8 cellular contexts compared by ENCODE assay signal in the genomic region with DNA sequence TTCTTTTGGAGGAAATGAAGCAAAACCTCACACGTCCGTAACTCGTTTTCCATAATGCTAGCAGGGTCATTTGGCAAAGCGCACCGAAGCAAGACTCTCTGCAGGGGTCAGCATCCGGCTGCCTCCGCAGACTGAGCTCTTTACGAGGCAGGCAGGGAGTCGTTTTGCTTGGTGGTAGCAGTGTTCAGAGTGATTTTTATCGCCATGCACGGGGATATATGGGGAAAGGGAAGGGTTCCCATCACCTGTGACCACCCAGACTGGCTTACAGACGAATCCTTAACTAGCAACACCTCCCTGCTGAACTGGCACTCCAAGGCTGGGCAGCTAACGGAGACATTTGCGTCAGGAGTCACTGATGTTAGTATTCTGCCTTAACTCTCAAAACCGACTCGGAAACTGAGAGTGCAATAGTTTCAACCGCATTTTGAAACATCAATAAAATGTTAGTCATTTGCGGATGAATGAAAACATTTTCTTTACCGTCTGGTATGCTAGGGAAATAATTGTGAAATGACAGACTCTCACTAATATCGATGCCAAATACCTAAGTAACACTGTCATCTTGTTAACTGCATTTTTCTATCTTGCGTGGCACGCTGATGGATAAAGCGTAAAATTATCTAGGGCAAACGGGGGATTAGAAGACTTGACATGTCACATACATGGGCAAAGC. TPM values are rescaled to one million over a fixed set of nuclear protein-coding genes. Genes with fewer than 3 reads are reported as not detected.
DNase-seq lines count a peak whose midpoint lies in the region; ATAC-seq and TF ChIP-seq lines count a peak whose summit lies in the region.

No MANE protein-coding gene starts in this region.

- peaks cover 18% of the 10 kb centered on the region for H3K27me3 Mint-ChIP-seq in activated CD8-positive, alpha-beta memory T cell treated with anti-CD3 and anti-CD28 coated beads, Interleukin-2, amount 10 ng/mL, durations not matched to agents 7 days and 5 days
- peaks cover 10% of the 10 kb centered on the region for H3K27me3 Mint-ChIP-seq in neural progenitor cell (ENCODE audit: insufficient read depth, low read depth)

- H2AFZ ChIP-seq in neural progenitor cell (replicated peaks): peak overlapping the region; percentile 98

- H3K36me3 Mint-ChIP-seq in activated CD8-positive, alpha-beta memory T cell treated with anti-CD3 and anti-CD28 coated beads, Interleukin-2, amount 10 ng/mL, durations not matched to agents 7 days and 5 days: no peaks in the 10 kb centered on the region
- no peaks in the 10 kb centered on the region for H3K36me3 Mint-ChIP-seq in neural progenitor cell

- no peaks in the 10 kb centered on the region for H3K9me3 Mint-ChIP-seq in activated CD8-positive, alpha-beta memory T cell treated with anti-CD3 and anti-CD28 coated beads, Interleukin-2, amount 10 ng/mL, durations not matched to agents 7 days and 5 days (ENCODE audit: low read depth)
- H3K9me3 Mint-ChIP-seq in neural progenitor cell: no peaks in the 10 kb centered on the region

- DNase-seq in A673 (ENCODE audit: low spot score) (peak; percentile 90), GM12865 (ENCODE audit: low read depth) (peak; percentile 53), NCI-H1694 treated with DMSO at 0.1 percent for 48 hours (lab: John Stamatoyannopoulos, UW) (peak; percentile 56), foreskin keratinocyte (peak; percentile 94 to 98), neural progenitor cell (ENCODE audit: low spot score) (peak; percentile 76), erythroblast (lab: John Stamatoyannopoulos, UW) (no peak)
- DNase-seq in activated CD8-positive, alpha-beta memory T cell treated with anti-CD3 and anti-CD28 coated beads, Interleukin-2, amount 10 ng/mL, durations not matched to agents 7 days and 5 days: no peak

- no peak overlapping the region for H3K27ac Mint-ChIP-seq in activated CD8-positive, alpha-beta memory T cell treated with anti-CD3 and anti-CD28 coated beads, Interleukin-2, amount 10 ng/mL, durations not matched to agents 7 days and 5 days
- H3K27ac Mint-ChIP-seq in neural progenitor cell: no peak overlapping the region

- no peak overlapping the region for H3K4me3 Mint-ChIP-seq in activated CD8-positive, alpha-beta memory T cell treated with anti-CD3 and anti-CD28 coated beads, Interleukin-2, amount 10 ng/mL, durations not matched to agents 7 days and 5 days
- H3K4me3 Mint-ChIP-seq in neural progenitor cell: no peak overlapping the region

- H3K4me1 ChIP-seq in A673 (ENCODE audit: insufficient read depth, low read length, poor library complexity, severe bottlenecking): peaks cover 17% of the 10 kb centered on the region
- peaks cover 10% of the 10 kb centered on the region for H3K4me1 ChIP-seq in foreskin keratinocyte
- H3K4me1 ChIP-seq in neural progenitor cell: peaks cover 11% of the 10 kb centered on the region

- CTCF ChIA-PET in A673 (lab: Charles Lee): no interaction called here
- CTCF ChIA-PET in activated CD8-positive, alpha-beta memory T cell treated with anti-CD3 and anti-CD28 coated beads, Interleukin-2, amount 10 ng/mL, durations not matched to agents 7 days and 5 days (lab: Charles Lee): no interaction called here

- peak; percentile 58 for ATAC-seq in HG02798 (IDR thresholded peaks at IDR 0.05; ENCODE audit: poor library complexity, unreplicated experiment)
- peak; percentile 24 for ATAC-seq in activated CD8-positive, alpha-beta memory T cell treated with anti-CD3 and anti-CD28 coated beads, Interleukin-2, amount 10 ng/mL, durations not matched to agents 7 days and 5 days
- ATAC-seq in foreskin keratinocyte: peak; percentile 59

- H3K4me3 ChIP-seq in A673 (ENCODE audit: low read depth, low read length, poor library complexity, severe bottlenecking) (peak overlapping the region; percentile 69), GM12865 (ENCODE audit: low read depth, low read length) (no peak overlapping the region), neural progenitor cell (peak overlapping the region; percentile 69)

- POLR2A ChIA-PET in A673 (lab: Charles Lee; ENCODE audit: low non-redundant PET): interaction anchor here (0.6 kb wide), 1 partner anchor 1229 kb away, joined by 3 read pairs; no protein-coding TSS in a partner anchor

- H3K36me3 ChIP-seq in A673 (ENCODE audit: insufficient read depth, low read length, poor library complexity, severe bottlenecking): no peaks in the 10 kb centered on the region
- H3K36me3 ChIP-seq in neural progenitor cell: no peaks in the 10 kb centered on the region

- H3K9ac ChIP-seq in neural progenitor cell: no peak overlapping the region

- H3K4me2 ChIP-seq in neural progenitor cell: peak overlapping the region; percentile 82

- TF ChIP-seq CTCF in A673 (conservative IDR thresholded peaks at IDR 0.05; ENCODE audit: low read depth, low read length) (peak; percentile 42; the same call in 1 of the 2 replicates), GM12865 (IDR thresholded peaks at IDR 0.05; ENCODE audit: insufficient read depth, low read depth, low read length, missing control alignments) (no peak), foreskin keratinocyte (conservative IDR thresholded peaks at IDR 0.05) (peak; percentile 39), neural progenitor cell (IDR thresholded peaks at IDR 0.05) (peak; percentile 29)

- H3F3A ChIP-seq in neural progenitor cell (ENCODE audit: low read depth): peaks cover 25% of the 10 kb centered on the region

- intact Hi-C loops in A673 (cut with micrococcal nuclease; ENCODE audit: unreplicated experiment): no loop called here

- H3K27ac ChIP-seq in A673 (ENCODE audit: low read depth, low read length, poor library complexity, severe bottlenecking) (peak overlapping the region; percentile 86), foreskin keratinocyte (peak overlapping the region; percentile 78), neural progenitor cell (no peak overlapping the region)

- no peaks in the 10 kb centered on the region for H3K27me3 ChIP-seq in A673 (replicated peaks; ENCODE audit: insufficient read depth, low read depth, low read length, poor library complexity)
- no peaks in the 10 kb centered on the region for H3K27me3 ChIP-seq in foreskin keratinocyte
- peaks cover 57% of the 10 kb centered on the region for H3K27me3 ChIP-seq in neural progenitor cell

- no peaks in the 10 kb centered on the region for H3K79me2 ChIP-seq in neural progenitor cell (ENCODE audit: low read depth)

- TF ChIP-seq POLR2A in erythroblast (IDR thresholded peaks at IDR 0.05; ENCODE audit: low read length): no peak

- H3K4me1 Mint-ChIP-seq in activated CD8-positive, alpha-beta memory T cell treated with anti-CD3 and anti-CD28 coated beads, Interleukin-2, amount 10 ng/mL, durations not matched to agents 7 days and 5 days: peaks cover 11% of the 10 kb centered on the region
- peaks cover 17% of the 10 kb centered on the region for H3K4me1 Mint-ChIP-seq in neural progenitor cell

- BruUV-seq in A673 (replicated peaks; lab: Mats Ljungman, UMichigan): no TSS peak

- H3K9me3 ChIP-seq in A673 (ENCODE audit: low read depth, low read length, poor library complexity, severe bottlenecking) (no peaks in the 10 kb centered on the region), neural progenitor cell (ENCODE audit: low read depth) (no peaks in the 10 kb centered on the region)

- H4K20me1 ChIP-seq in neural progenitor cell (ENCODE audit: low read depth): no peaks in the 10 kb centered on the region

RNA-seq across cellular contexts. Expression of a gene that starts 2.2 kb away (rescaled TPM):
- total RNA-seq in A673 (2021): 7.6 and 10.6 TPM in 2 replicates
- total RNA-seq in activated CD8-positive, alpha-beta memory T cell treated with anti-CD3 and anti-CD28 coated beads, Interleukin-2, amount 10 ng/mL, durations not matched to agents 7 days and 5 days: not detected
- total RNA-seq in foreskin keratinocyte: 0.51 and 0.53 TPM in 2 replicates
- 0.41 and 0.43 TPM in 2 replicates for polyA plus RNA-seq in foreskin keratinocyte
- total RNA-seq in neural progenitor cell (ENCODE audit: low replicate concordance): 0.50 and 0.62 TPM in 2 replicates

Comparison
In these comparisons a context has a peak if more than half of its experiments do, and no peak if none do; other contexts are left out.
1. DNase-seq: peak in A673 (single experiment), GM12865 (single experiment), NCI-H1694 treated with DMSO at 0.1 percent for 48 hours (single experiment), foreskin keratinocyte (2 of 2) and neural progenitor cell (single experiment); none in activated CD8-positive, alpha-beta memory T cell treated with anti-CD3 and anti-CD28 coated beads, Interleukin-2, amount 10 ng/mL, durations not matched to agents 7 days and 5 days (single experiment) and erythroblast (0 of 2).
2. Peak in every context shown above with its lines, with median percentiles within 50 percentile points of each other: ATAC-seq.